Comparison of ENCODE assay signal across 11 cellular contexts in the genomic region with DNA sequence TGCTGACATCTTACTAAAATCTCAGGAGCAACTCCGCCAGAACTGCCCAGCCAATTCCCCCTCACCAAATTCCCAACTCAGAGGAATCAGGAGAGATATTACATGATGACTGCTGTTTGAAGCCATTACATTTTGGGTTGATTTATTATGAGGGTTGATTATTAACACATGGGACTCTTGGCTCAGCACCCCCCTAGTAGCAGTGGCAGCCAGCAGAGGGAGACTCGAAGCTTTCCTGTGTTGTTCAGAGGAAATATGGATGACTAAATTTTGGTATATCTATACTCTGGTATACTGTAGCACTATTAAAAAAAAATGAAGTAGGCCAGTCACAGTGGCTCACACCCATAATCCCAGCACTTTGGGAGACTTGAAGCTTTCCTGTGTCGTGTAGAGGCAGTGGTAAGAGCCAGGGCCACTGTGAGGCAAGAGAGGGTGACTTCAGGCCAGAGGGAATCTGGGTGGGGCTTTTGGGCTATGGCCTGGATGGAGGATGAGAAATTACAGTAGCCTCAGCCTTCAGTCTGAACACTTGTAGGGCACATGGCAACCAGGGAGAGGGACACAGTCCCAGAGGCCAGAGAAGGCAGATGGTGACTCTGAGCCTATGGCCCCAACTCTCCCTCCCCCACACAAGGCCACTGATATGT.
DNase-seq lines count a peak whose midpoint lies in the region; ATAC-seq and TF ChIP-seq lines count a peak whose summit lies in the region.
"Had no signal": no experiment of that assay in that cellular context is flagged by ENCODE, and none has a peak within 500 bp of the region (broad histone marks: within the 10 kb centered on the region; RNA-seq: fewer than 3 reads in every experiment).

No MANE protein-coding gene starts in this region.

- H3K4me1 ChIP-seq in foreskin keratinocyte = no peaks in the 10 kb centered on the region

- ATAC-seq in foreskin keratinocyte (peak; percentile 29), HG03442 (IDR thresholded peaks at IDR 0.05; ENCODE audit: unreplicated experiment) (no peak)
- ATAC-seq: Right ventricle myocardium inferior had no signal

- TF ChIP-seq CTCF in AG04449 (IDR thresholded peaks at IDR 0.05; ENCODE audit: insufficient read depth, low read length, missing control alignments) (peak; percentile 43), GM12873 (IDR thresholded peaks at IDR 0.05; ENCODE audit: insufficient read depth, low read depth, low read length, missing control alignments) (peak; percentile 61), foreskin keratinocyte (conservative IDR thresholded peaks at IDR 0.05) (peak; percentile 57)

- no peak for DNase-seq in AG04449 (ENCODE audit: low read depth, low spot score)
- peak; percentile 56 for DNase-seq in RKO (ENCODE audit: low spot score)
- DNase-seq in foreskin keratinocyte = no peak
- no peak for DNase-seq in NCI-H2171 treated with DMSO at 0.1 percent for 48 hours (lab: John Stamatoyannopoulos, UW)
- DNase-seq in GM19238 (ENCODE audit: insufficient read length, low spot score) = no peak
- no peak for DNase-seq in mesenteric fat pad (ENCODE audit: low spot score)
- DNase-seq: activated T-cell treated with anti-CD3 and anti-CD28 coated beads for 4 hours; effector CD4-positive, alpha-beta T cell had no signal

- CTCF ChIA-PET in AG04449 (lab: Yijun Ruan, JAX) = interaction anchor here (0.7 to 2.4 kb wide), 8 partner anchors 9 to 272 kb away, joined by 3 to 10 read pairs (median 4); no protein-coding TSS in a partner anchor

- H3K4me3 ChIP-seq in AG04449 (ENCODE audit: low read depth, low read length) = no peak overlapping the region

- H3K27me3 ChIP-seq in foreskin keratinocyte = peaks cover 14% of the 10 kb centered on the region

- H3K27ac ChIP-seq in foreskin keratinocyte = no peak overlapping the region

- POLR2A ChIA-PET in AG04449 (lab: Yijun Ruan, JAX) = no interaction called here
